In genomic region chr1:230552880-230553279, GRCh38 we compare ENCODE assay signal across 35 cellular contexts.
"Had no signal": no experiment of that assay in that cellular context is flagged by ENCODE, and none has a peak within 500 bp of the region (broad histone marks: within the 10 kb centered on the region; RNA-seq: fewer than 3 reads in every experiment).

No MANE protein-coding gene starts in this region.

- H3K36me3 ChIP-seq: ascending aorta, brain microvascular endothelial cell, breast epithelium, cardiac muscle cell had no signal

- H3K4me1 Mint-ChIP-seq: activated naive CD4-positive, alpha-beta T cell treated with anti-CD3 and anti-CD28 coated beads, Interleukin-2, amount 50 U/mL, for 24 hours; activated naive CD8-positive, alpha-beta T cell treated with anti-CD3 and anti-CD28 coated beads for 36 hours; activated naive CD8-positive, alpha-beta T cell treated with anti-CD3 and anti-CD28 coated beads, Interleukin-2, amount 50 U/mL, for 24 hours; central memory CD8-positive, alpha-beta T cell had no signal

- H3K4me3 Mint-ChIP-seq: activated naive CD4-positive, alpha-beta T cell treated with anti-CD3 and anti-CD28 coated beads for 36 hours; activated naive CD4-positive, alpha-beta T cell treated with anti-CD3 and anti-CD28 coated beads, Interleukin-2, amount 10 ng/mL, durations not matched to agents 7 days and 5 days; activated naive CD4-positive, alpha-beta T cell treated with anti-CD3 and anti-CD28 coated beads, Interleukin-2, amount 50 U/mL, for 24 hours; activated naive CD8-positive, alpha-beta T cell; activated naive CD8-positive, alpha-beta T cell treated with anti-CD3 and anti-CD28 coated beads for 36 hours; activated naive CD8-positive, alpha-beta T cell treated with anti-CD3 and anti-CD28 coated beads, Interleukin-2, amount 10 ng/mL, durations not matched to agents 7 days and 5 days; activated naive CD8-positive, alpha-beta T cell treated with anti-CD3 and anti-CD28 coated beads, Interleukin-2, amount 50 U/mL, for 24 hours; activated T-cell treated with anti-CD3 and anti-CD28 coated beads, Interleukin-2, amount 50 U/mL, for 24 hours; activated T-helper 1 cell treated with anti-CD3 and anti-CD28 coated beads, Interleukin-12 subunit alpha, Interleukin-12 subunit beta, Interleukin-2, Interleukin-4 antibody, amounts not matched to agents 30 ng/mL and 10 ng/mL and 1 ng/mL, durations not matched to agents 14 hours and 24 hours and 36 hours; activated T-helper 17 cell treated with anti-CD3 and anti-CD28 coated beads, Interleukin-2, amount 50 U/mL, for 72 hours; brain; central memory CD8-positive, alpha-beta T cell had no signal

- H3K27ac Mint-ChIP-seq: activated naive CD4-positive, alpha-beta T cell treated with anti-CD3 and anti-CD28 coated beads for 36 hours; activated naive CD4-positive, alpha-beta T cell treated with anti-CD3 and anti-CD28 coated beads, Interleukin-2, amount 10 ng/mL, durations not matched to agents 7 days and 5 days; activated naive CD4-positive, alpha-beta T cell treated with anti-CD3 and anti-CD28 coated beads, Interleukin-2, amount 50 U/mL, for 24 hours; activated naive CD4-positive, alpha-beta T cell treated with anti-CD3 and anti-CD28 coated beads, Interleukin-2, amount 50 U/mL, for 72 hours; activated naive CD8-positive, alpha-beta T cell; activated naive CD8-positive, alpha-beta T cell treated with anti-CD3 and anti-CD28 coated beads for 36 hours; activated naive CD8-positive, alpha-beta T cell treated with anti-CD3 and anti-CD28 coated beads, Interleukin-2, amount 10 ng/mL, durations not matched to agents 7 days and 5 days; activated naive CD8-positive, alpha-beta T cell treated with anti-CD3 and anti-CD28 coated beads, Interleukin-2, amount 50 U/mL, for 24 hours; activated T-cell treated with anti-CD3 and anti-CD28 coated beads, Interleukin-2, amount 50 U/mL, for 24 hours; activated T-helper 1 cell treated with anti-CD3 and anti-CD28 coated beads, Interleukin-12 subunit alpha, Interleukin-12 subunit beta, Interleukin-2, Interleukin-4 antibody, amounts not matched to agents 30 ng/mL and 10 ng/mL and 1 ng/mL, durations not matched to agents 14 hours and 24 hours and 36 hours; activated T-helper 17 cell treated with anti-CD3 and anti-CD28 coated beads, Interleukin-2, amount 50 U/mL, for 72 hours; activated T-helper 2 cell treated with anti-CD3 and anti-CD28 coated beads, Interferon-gamma antibody, Interleukin-2, Interleukin-4, amounts not matched to agents 10 μg/mL and 5 μg/mL and 100 μg/mL, durations not matched to agents 14 hours and 24 hours and 36 hours; brain had no signal

- H3K36me3 Mint-ChIP-seq: activated naive CD4-positive, alpha-beta T cell treated with anti-CD3 and anti-CD28 coated beads, Interleukin-2, amount 10 ng/mL, durations not matched to agents 7 days and 5 days; activated naive CD4-positive, alpha-beta T cell treated with anti-CD3 and anti-CD28 coated beads, Interleukin-2, amount 50 U/mL, for 24 hours; activated naive CD4-positive, alpha-beta T cell treated with anti-CD3 and anti-CD28 coated beads, Interleukin-2, amount 50 U/mL, for 72 hours; activated naive CD8-positive, alpha-beta T cell; activated naive CD8-positive, alpha-beta T cell treated with anti-CD3 and anti-CD28 coated beads for 36 hours; activated naive CD8-positive, alpha-beta T cell treated with anti-CD3 and anti-CD28 coated beads, Interleukin-2, amount 10 ng/mL, durations not matched to agents 7 days and 5 days; brain had no signal

- H3K27me3 ChIP-seq: ascending aorta, body of pancreas, brain microvascular endothelial cell, breast epithelium had no signal

- ATAC-seq: activated naive CD4-positive, alpha-beta T cell treated with anti-CD3 and anti-CD28 coated beads, Interleukin-2, amount 50 U/mL, for 72 hours; activated naive CD8-positive, alpha-beta T cell treated with anti-CD3 and anti-CD28 coated beads, Interleukin-2, amount 50 U/mL, for 24 hours; activated T-helper 17 cell treated with anti-CD3 and anti-CD28 coated beads, Interleukin-2, amount 50 U/mL, for 72 hours; body of pancreas had no signal

- H3K27ac ChIP-seq: ascending aorta, body of pancreas, brain microvascular endothelial cell, breast epithelium, cardiac muscle cell had no signal

- H3K9me3 ChIP-seq: ascending aorta, body of pancreas, breast epithelium had no signal

- H3K4me3 ChIP-seq: ascending aorta, body of pancreas, breast epithelium, cardiac muscle cell had no signal

- H3K9me3 Mint-ChIP-seq: activated naive CD4-positive, alpha-beta T cell treated with anti-CD3 and anti-CD28 coated beads for 36 hours; activated naive CD4-positive, alpha-beta T cell treated with anti-CD3 and anti-CD28 coated beads, Interleukin-2, amount 10 ng/mL, durations not matched to agents 7 days and 5 days; activated naive CD8-positive, alpha-beta T cell treated with anti-CD3 and anti-CD28 coated beads for 36 hours; activated naive CD8-positive, alpha-beta T cell treated with anti-CD3 and anti-CD28 coated beads, Interleukin-2, amount 10 ng/mL, durations not matched to agents 7 days and 5 days; activated T-cell treated with anti-CD3 and anti-CD28 coated beads, Interleukin-2, amount 50 U/mL, for 24 hours; activated T-helper 1 cell treated with anti-CD3 and anti-CD28 coated beads, Interleukin-12 subunit alpha, Interleukin-12 subunit beta, Interleukin-2, Interleukin-4 antibody, amounts not matched to agents 30 ng/mL and 10 ng/mL and 1 ng/mL, durations not matched to agents 14 hours and 24 hours and 36 hours; activated T-helper 17 cell treated with anti-CD3 and anti-CD28 coated beads, Interleukin-2, amount 50 U/mL, for 72 hours; activated T-helper 2 cell treated with anti-CD3 and anti-CD28 coated beads, Interferon-gamma antibody, Interleukin-2, Interleukin-4, amounts not matched to agents 10 μg/mL and 5 μg/mL and 100 μg/mL, durations not matched to agents 14 hours and 24 hours and 36 hours; central memory CD8-positive, alpha-beta T cell had no signal

- DNase-seq: activated effector memory CD4-positive, alpha-beta T cell treated with anti-CD3 and anti-CD28 coated beads, Interleukin-2, amount 50 U/mL, for 16 hours; activated effector memory CD4-positive, alpha-beta T cell treated with Interleukin-2 at 50 U/mL for 16 hours; activated gamma-delta T cell; activated gamma-delta T cell treated with Interleukin-2 at 50 U/mL for 16 hours; activated naive CD4-positive, alpha-beta T cell; activated naive CD4-positive, alpha-beta T cell treated with anti-CD3 and anti-CD28 coated beads for 36 hours; activated naive CD4-positive, alpha-beta T cell treated with anti-CD3 and anti-CD28 coated beads, Interleukin-2, amount 10 ng/mL, durations not matched to agents 7 days and 5 days; activated naive CD4-positive, alpha-beta T cell treated with anti-CD3 and anti-CD28 coated beads, Interleukin-2, amount 50 U/mL, for 16 hours; activated naive CD4-positive, alpha-beta T cell treated with Interleukin-2 at 50 U/mL for 16 hours; activated naive CD8-positive, alpha-beta T cell treated with anti-CD3 and anti-CD28 coated beads for 36 hours; activated naive CD8-positive, alpha-beta T cell treated with anti-CD3 and anti-CD28 coated beads, Interleukin-2, amount 10 ng/mL, durations not matched to agents 7 days and 5 days; activated naive CD8-positive, alpha-beta T cell treated with anti-CD3 and anti-CD28 coated beads, Interleukin-2, amount 50 U/mL, for 24 hours; activated T-cell treated with anti-CD3 and anti-CD28 coated beads, Interleukin-2, amount 50 U/mL, for 1 hour; activated T-cell treated with anti-CD3 and anti-CD28 coated beads, Interleukin-2, amount 50 U/mL, for 24 hours; activated T-cell treated with anti-CD3 and anti-CD28 coated beads, Interleukin-2, amount 50 U/mL, for 48 hours; amniotic stem cell; amygdala; anterior cingulate cortex; aorta; body of pancreas; brain microvascular endothelial cell; caudate nucleus; central memory CD4-positive, alpha-beta T cell; cerebellar nuclear complex had no signal

- H3K4me1 ChIP-seq: ascending aorta, breast epithelium had no signal
